15 cellular contexts compared by ENCODE assay signal in the genomic region with DNA sequence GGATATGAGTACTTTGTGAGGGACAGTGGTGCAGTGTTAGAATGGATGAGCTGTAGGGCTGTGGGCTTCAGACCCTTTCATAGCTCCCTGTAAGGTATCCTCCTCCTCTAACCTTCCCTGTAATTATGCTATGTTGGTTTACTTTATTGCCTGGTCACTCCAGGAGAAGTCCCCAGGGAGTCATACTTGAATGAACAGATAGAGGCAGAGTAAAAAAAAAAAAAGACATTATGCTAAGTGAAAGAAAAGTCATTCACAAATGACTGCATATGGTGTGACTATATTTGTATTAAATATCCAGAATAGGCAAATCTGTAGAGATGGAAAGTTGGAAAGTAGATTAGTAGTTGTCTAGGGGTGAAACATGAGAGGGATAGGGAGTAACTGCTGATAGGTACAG.
"Had no signal": no experiment of that assay in that cellular context is flagged by ENCODE, and none has a peak within 500 bp of the region (broad histone marks: within the 10 kb centered on the region; RNA-seq: fewer than 3 reads in every experiment).

No MANE protein-coding gene starts in this region.

- H3K9ac ChIP-seq: neural progenitor cell had no signal

- H3K9me3 ChIP-seq: gastroesophageal sphincter, ovary, upper lobe of left lung had no signal

- H3K4me3 ChIP-seq: gastroesophageal sphincter, neural progenitor cell, ovary, upper lobe of left lung had no signal

- ATAC-seq: activated CD4-positive, alpha-beta T cell treated with anti-CD3 and anti-CD28 coated beads for 36 hours; activated CD8-positive, alpha-beta T cell treated with anti-CD3 and anti-CD28 coated beads for 36 hours; activated T-cell treated with anti-CD3 and anti-CD28 coated beads, Interleukin-2, amount 50 U/mL, for 72 hours; effector memory CD8-positive, alpha-beta T cell; gastroesophageal sphincter had no signal

- H3K36me3 ChIP-seq: gastroesophageal sphincter, neural progenitor cell, ovary, upper lobe of left lung had no signal

- DNase-seq: activated CD4-positive, alpha-beta T cell treated with anti-CD3 and anti-CD28 coated beads for 36 hours; activated CD8-positive, alpha-beta memory T cell treated with anti-CD3 and anti-CD28 coated beads, Interleukin-2, amount 50 U/mL, for 4 hours; activated CD8-positive, alpha-beta T cell treated with anti-CD3 and anti-CD28 coated beads for 36 hours; activated naive CD8-positive, alpha-beta T cell treated with anti-CD3 and anti-CD28 coated beads, Interleukin-2, amount 10 ng/mL, durations not matched to agents 7 days and 5 days; activated T-cell treated with anti-CD3 and anti-CD28 coated beads, Interleukin-2, amount 50 U/mL, for 72 hours; anterior cingulate cortex; cerebellar nuclear complex; effector memory CD8-positive, alpha-beta T cell; kidney glomerular epithelial cell; ovary; stimulated activated CD4-positive, alpha-beta T cell treated with anti-CD3 and anti-CD28 coated beads, Interleukin-4, amount 100 ng/mL, for 24 hours; upper lobe of left lung had no signal

- H3K4me2 ChIP-seq: neural progenitor cell had no signal

- H3K27me3 ChIP-seq: gastroesophageal sphincter, neural progenitor cell, ovary, upper lobe of left lung had no signal

- H3K27ac ChIP-seq: gastroesophageal sphincter, neural progenitor cell, ovary, upper lobe of left lung, VCaP had no signal

- H2AFZ ChIP-seq: neural progenitor cell had no signal
